In the genomic region with DNA sequence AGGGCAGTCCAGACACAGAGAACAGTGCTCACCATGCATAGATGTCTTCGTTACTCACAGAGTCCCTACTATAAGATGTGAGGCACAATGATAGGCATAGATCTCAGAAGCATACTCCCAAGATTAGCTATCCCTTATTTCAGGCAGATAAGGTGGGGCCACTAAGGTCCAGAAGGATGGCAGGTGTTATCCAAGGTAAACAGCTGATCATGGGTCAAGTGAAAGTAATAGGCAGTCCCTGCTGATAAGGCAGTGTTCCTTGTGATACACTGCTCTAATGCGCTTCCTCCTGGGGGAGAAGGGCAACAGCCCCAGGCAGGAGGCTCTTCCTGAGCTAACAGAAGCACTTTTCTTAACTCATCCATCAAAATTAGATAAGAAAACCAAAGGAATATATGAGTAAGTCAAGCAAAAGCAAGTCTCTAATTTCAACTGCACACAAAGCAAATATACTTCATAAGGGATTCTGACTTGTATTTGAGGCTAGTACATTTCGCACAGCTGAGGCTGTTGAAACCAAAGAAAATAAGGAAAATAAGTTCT, we compare ENCODE assay signal across 18 cellular contexts. TPM values are rescaled to one million over a fixed set of nuclear protein-coding genes. Genes with fewer than 3 reads are reported as not detected.
DNase-seq lines count a peak whose midpoint lies in the region; TF ChIP-seq lines count a peak whose summit lies in the region.
"Had no signal": no experiment of that assay in that cellular context is flagged by ENCODE, and none has a peak within 500 bp of the region (broad histone marks: within the 10 kb centered on the region; RNA-seq: fewer than 3 reads in every experiment).

No MANE protein-coding gene starts in this region.

- TF ChIP-seq CTCF in VCaP (conservative IDR thresholded peaks at IDR 0.05) (no peak), mesothelial cell of epicardium (IDR thresholded peaks at IDR 0.05; ENCODE audit: unreplicated experiment) (no peak), progenitor cell of endocrine pancreas (IDR thresholded peaks at IDR 0.05; ENCODE audit: unreplicated experiment) (no peak)

- H3K9me3 Mint-ChIP-seq in mesothelial cell of epicardium (no peaks in the 10 kb centered on the region), progenitor cell of endocrine pancreas (ENCODE audit: low read depth) (no peaks in the 10 kb centered on the region)
- no peaks in the 10 kb centered on the region for H3K9me3 Mint-ChIP-seq in activated T-helper 1 cell treated with anti-CD3 and anti-CD28 coated beads, Interleukin-12 subunit alpha, Interleukin-12 subunit beta, Interleukin-2, Interleukin-4 antibody, amounts not matched to agents 30 ng/mL and 10 ng/mL and 1 ng/mL, durations not matched to agents 14 hours and 24 hours and 36 hours

- H3K4me3 Mint-ChIP-seq in mesothelial cell of epicardium = no peak overlapping the region
- no peak overlapping the region for H3K4me3 Mint-ChIP-seq in progenitor cell of endocrine pancreas (ENCODE audit: low read depth)
- H3K4me3 Mint-ChIP-seq in activated T-helper 1 cell treated with anti-CD3 and anti-CD28 coated beads, Interleukin-12 subunit alpha, Interleukin-12 subunit beta, Interleukin-2, Interleukin-4 antibody, amounts not matched to agents 30 ng/mL and 10 ng/mL and 1 ng/mL, durations not matched to agents 14 hours and 24 hours and 36 hours = no peak overlapping the region
- H3K4me3 Mint-ChIP-seq: CD8-positive, alpha-beta memory T cell had no signal

- H3K27ac Mint-ChIP-seq in mesothelial cell of epicardium (peak overlapping the region; percentile 79), progenitor cell of endocrine pancreas (no peak overlapping the region)
- H3K27ac Mint-ChIP-seq in activated T-helper 1 cell treated with anti-CD3 and anti-CD28 coated beads, Interleukin-12 subunit alpha, Interleukin-12 subunit beta, Interleukin-2, Interleukin-4 antibody, amounts not matched to agents 30 ng/mL and 10 ng/mL and 1 ng/mL, durations not matched to agents 14 hours and 24 hours and 36 hours = no peak overlapping the region
- H3K27ac Mint-ChIP-seq: CD8-positive, alpha-beta memory T cell had no signal

- peaks cover 64% of the 10 kb centered on the region for H3K4me1 Mint-ChIP-seq in mesothelial cell of epicardium
- peaks cover 16% of the 10 kb centered on the region for H3K4me1 Mint-ChIP-seq in progenitor cell of endocrine pancreas (ENCODE audit: low read depth)
- H3K4me1 Mint-ChIP-seq in activated T-helper 1 cell treated with anti-CD3 and anti-CD28 coated beads, Interleukin-12 subunit alpha, Interleukin-12 subunit beta, Interleukin-2, Interleukin-4 antibody, amounts not matched to agents 30 ng/mL and 10 ng/mL and 1 ng/mL, durations not matched to agents 14 hours and 24 hours and 36 hours (ENCODE audit: low read depth) = no peaks in the 10 kb centered on the region

- H3K27me3 Mint-ChIP-seq in mesothelial cell of epicardium (ENCODE audit: low read depth) (no peaks in the 10 kb centered on the region), progenitor cell of endocrine pancreas (peaks cover 36% of the 10 kb centered on the region)
- H3K27me3 Mint-ChIP-seq in activated T-helper 1 cell treated with anti-CD3 and anti-CD28 coated beads, Interleukin-12 subunit alpha, Interleukin-12 subunit beta, Interleukin-2, Interleukin-4 antibody, amounts not matched to agents 30 ng/mL and 10 ng/mL and 1 ng/mL, durations not matched to agents 14 hours and 24 hours and 36 hours (ENCODE audit: insufficient read depth) = peaks cover 3% of the 10 kb centered on the region

- intact Hi-C loops in activated T-helper 1 cell treated with anti-CD3 and anti-CD28 coated beads, Interleukin-12 subunit alpha, Interleukin-12 subunit beta, Interleukin-2, Interleukin-4 antibody, amounts not matched to agents 30 ng/mL and 10 ng/mL and 1 ng/mL, durations not matched to agents 14 hours and 24 hours and 36 hours (cut with micrococcal nuclease) = no loop called here

- H3K27ac ChIP-seq in VCaP = peak overlapping the region; percentile 65

- DNase-seq in COLO829 (ENCODE audit: low spot score) (peak; percentile 32), NCI-H146 (lab: John Stamatoyannopoulos, UW) (peak; percentile 84), mesothelial cell of epicardium (ENCODE audit: low spot score in 2 of 2, unreplicated experiment in 2 of 2) (no peak), progenitor cell of endocrine pancreas (ENCODE audit: low spot score, unreplicated experiment) (no peak), A172 (ENCODE audit: low spot score) (no peak)
- DNase-seq in activated T-helper 1 cell treated with anti-CD3 and anti-CD28 coated beads, Interleukin-12 subunit alpha, Interleukin-12 subunit beta, Interleukin-2, Interleukin-4 antibody, amounts not matched to agents 30 ng/mL and 10 ng/mL and 1 ng/mL, durations not matched to agents 14 hours and 24 hours and 36 hours (ENCODE audit: low spot score) = no peak
- DNase-seq: C1 segment of cervical spinal cord; CD8-positive, alpha-beta memory T cell; DMS79 treated with DMSO at 0.1 percent for 48 hours; NCI-H1105 treated with DMSO at 0.1 percent for 48 hours; NCI-H187 treated with DMSO at 0.1 percent for 48 hours; NCI-H345; NCI-H526; NK-92 treated with Interleukin-12 subunit alpha and Interleukin-12 subunit beta, amount 100 ng/mL, for 24 hours; SHP77 had no signal

- H3K36me3 Mint-ChIP-seq in mesothelial cell of epicardium (peaks cover 30% of the 10 kb centered on the region), progenitor cell of endocrine pancreas (ENCODE audit: insufficient read depth) (peaks cover 20% of the 10 kb centered on the region)
- H3K36me3 Mint-ChIP-seq in activated T-helper 1 cell treated with anti-CD3 and anti-CD28 coated beads, Interleukin-12 subunit alpha, Interleukin-12 subunit beta, Interleukin-2, Interleukin-4 antibody, amounts not matched to agents 30 ng/mL and 10 ng/mL and 1 ng/mL, durations not matched to agents 14 hours and 24 hours and 36 hours (ENCODE audit: low read depth) = no peaks in the 10 kb centered on the region
- H3K36me3 Mint-ChIP-seq: CD8-positive, alpha-beta memory T cell had no signal

RNA-seq across cellular contexts. Expression of a gene that starts 42.2 kb away (rescaled TPM):
- total RNA-seq in mesothelial cell of epicardium (25.5 to 28.1 TPM (median 25.7 TPM) in 3 replicates), progenitor cell of endocrine pancreas (10.0 and 14.8 TPM in 2 replicates)
- total RNA-seq in A172 (2014; rRNA removed; shearing (Covaris generic)) = not detected in 2 replicates
- total RNA-seq in activated T-helper 1 cell treated with anti-CD3 and anti-CD28 coated beads, Interleukin-12 subunit alpha, Interleukin-12 subunit beta, Interleukin-2, Interleukin-4 antibody, amounts not matched to agents 30 ng/mL and 10 ng/mL and 1 ng/mL, durations not matched to agents 14 hours and 24 hours and 36 hours = not detected in 2 replicates
- total RNA-seq: OCI-LY7, RPMI7951 had no signal

Comparison
In these comparisons a context has a peak if more than half of its experiments do, and no peak if none do; other contexts are left out.
1. DNase-seq: peak in COLO829 (single experiment) and NCI-H146 (single experiment); none in mesothelial cell of epicardium (0 of 2), progenitor cell of endocrine pancreas (single experiment), A172 (single experiment) and activated T-helper 1 cell treated with anti-CD3 and anti-CD28 coated beads, Interleukin-12 subunit alpha, Interleukin-12 subunit beta, Interleukin-2, Interleukin-4 antibody, amounts not matched to agents 30 ng/mL and 10 ng/mL and 1 ng/mL, durations not matched to agents 14 hours and 24 hours and 36 hours (single experiment).
2. RNA of a gene that starts 42.2 kb away (total RNA-seq): 25.5 to 28.1 TPM in mesothelial cell of epicardium and 10.0 to 14.8 TPM in progenitor cell of endocrine pancreas; not detected in A172 and not detected in activated T-helper 1 cell treated with anti-CD3 and anti-CD28 coated beads, Interleukin-12 subunit alpha, Interleukin-12 subunit beta, Interleukin-2, Interleukin-4 antibody, amounts not matched to agents 30 ng/mL and 10 ng/mL and 1 ng/mL, durations not matched to agents 14 hours and 24 hours and 36 hours; every median in the first group is over 10 times any median in the second.